Comparison of ENCODE assay signal across 25 cellular contexts in the genomic region with DNA sequence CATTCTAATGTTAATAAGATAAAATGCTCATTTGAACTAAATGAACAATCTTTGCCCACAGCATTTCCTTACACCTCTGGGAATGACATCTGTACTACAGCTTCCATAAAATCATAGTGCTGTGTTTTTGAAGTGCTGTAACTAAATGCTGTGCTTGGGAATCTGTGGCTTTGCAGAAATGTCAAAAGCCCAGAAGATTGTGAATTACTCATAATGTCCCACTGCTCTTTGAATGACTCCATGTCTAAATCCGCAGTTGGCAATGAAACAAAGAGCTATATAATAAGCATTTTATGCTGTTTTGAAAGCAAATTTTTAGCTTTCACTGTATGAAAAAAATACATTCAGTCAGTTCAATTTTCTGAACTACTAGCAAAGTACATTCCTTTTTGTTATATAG.
"Had no signal": no experiment of that assay in that cellular context is flagged by ENCODE, and none has a peak within 500 bp of the region (broad histone marks: within the 10 kb centered on the region; RNA-seq: fewer than 3 reads in every experiment).

No MANE protein-coding gene starts in this region.

- H2AFZ ChIP-seq: hepatocyte had no signal

- H3K27me3 ChIP-seq: hepatocyte, right atrium auricular region, right lobe of liver, spleen, testis, thyroid gland, transverse colon, upper lobe of left lung, vagina had no signal

- H3K36me3 ChIP-seq: left ventricle myocardium inferior, right atrium auricular region, right lobe of liver, spleen, thyroid gland, transverse colon, upper lobe of left lung, vagina had no signal

- H3K27ac ChIP-seq: hepatocyte, left ventricle myocardium inferior, right atrium auricular region, right lobe of liver, skin epidermis, spleen, testis, thyroid gland, transverse colon, upper lobe of left lung, vagina had no signal

- H3K79me2 ChIP-seq: hepatocyte had no signal

- H3K27me3 Mint-ChIP-seq: progenitor cell of endocrine pancreas; stimulated activated memory B cell treated with anti-CD40 and anti-IgM and Interleukin-4, amounts not matched to agents 10 μg/mL and 1 μg/mL and 100 μg/mL, for 72 hours; stimulated activated naive CD8-positive, alpha-beta T cell treated with anti-CD3 and anti-CD28 coated beads, Interleukin-15, amount 100 ng/mL, for 72 hours had no signal

- H3K4me3 Mint-ChIP-seq: naive thymus-derived CD4-positive, alpha-beta T cell; natural killer cell treated with Interleukin-12 subunit alpha and Interleukin-12 subunit beta and Interleukin-15 and Interleukin-18, amount 100 ng/mL, for 72 hours; neural crest cell; stimulated activated memory B cell treated with anti-CD40 and anti-IgM and Interleukin-4, amounts not matched to agents 10 μg/mL and 1 μg/mL and 100 μg/mL, for 72 hours; stimulated activated naive CD8-positive, alpha-beta T cell treated with anti-CD3 and anti-CD28 coated beads, Interleukin-15, amount 100 ng/mL, for 72 hours had no signal

- H3K9me3 ChIP-seq: mucosa of descending colon, right lobe of liver, testis, thyroid gland, upper lobe of left lung, vagina had no signal

- H3K4me2 ChIP-seq: hepatocyte had no signal

- H3K4me1 Mint-ChIP-seq: neural crest cell; stimulated activated memory B cell treated with anti-CD40 and anti-IgM and Interleukin-4, amounts not matched to agents 10 μg/mL and 1 μg/mL and 100 μg/mL, for 72 hours; stimulated activated naive CD8-positive, alpha-beta T cell treated with anti-CD3 and anti-CD28 coated beads, Interleukin-15, amount 100 ng/mL, for 72 hours had no signal

- DNase-seq: islet precursor cell; left ventricle myocardium inferior; mesendoderm; midbrain; mucosa of descending colon; naive thymus-derived CD4-positive, alpha-beta T cell; occipital lobe; right lobe of liver; spleen; stimulated activated CD4-positive, alpha-beta T cell treated with anti-CD3 and anti-CD28 coated beads, Interleukin-4, amount 100 ng/mL, for 24 hours; stimulated activated naive CD4-positive, alpha-beta T cell treated with Interleukin-2 at 50 U/mL for 16 hours; stimulated activated naive CD8-positive, alpha-beta T cell treated with anti-CD3 and anti-CD28 coated beads, Interleukin-15, amount 100 ng/mL, for 72 hours; testis; thyroid gland; transverse colon; upper lobe of left lung had no signal

- H3K36me3 Mint-ChIP-seq: natural killer cell treated with Interleukin-12 subunit alpha and Interleukin-12 subunit beta and Interleukin-15 and Interleukin-18, amount 100 ng/mL, for 72 hours had no signal

- H3K27ac Mint-ChIP-seq: natural killer cell treated with Interleukin-12 subunit alpha and Interleukin-12 subunit beta and Interleukin-15 and Interleukin-18, amount 100 ng/mL, for 72 hours; progenitor cell of endocrine pancreas; stimulated activated memory B cell treated with anti-CD40 and anti-IgM and Interleukin-4, amounts not matched to agents 10 μg/mL and 1 μg/mL and 100 μg/mL, for 72 hours; stimulated activated naive CD8-positive, alpha-beta T cell treated with anti-CD3 and anti-CD28 coated beads, Interleukin-15, amount 100 ng/mL, for 72 hours had no signal

- H3K4me3 ChIP-seq: hepatocyte, left ventricle myocardium inferior, lung, mucosa of descending colon, right atrium auricular region, right lobe of liver, skin epidermis, spleen, testis, thyroid gland, transverse colon, upper lobe of left lung, vagina had no signal

- H3K4me1 ChIP-seq: left ventricle myocardium inferior, right atrium auricular region, right lobe of liver, spleen, transverse colon, upper lobe of left lung, vagina had no signal

- H3K9me3 Mint-ChIP-seq: neural crest cell had no signal
